Comparison of ENCODE assay signal across 1 cellular context in the genomic region with DNA sequence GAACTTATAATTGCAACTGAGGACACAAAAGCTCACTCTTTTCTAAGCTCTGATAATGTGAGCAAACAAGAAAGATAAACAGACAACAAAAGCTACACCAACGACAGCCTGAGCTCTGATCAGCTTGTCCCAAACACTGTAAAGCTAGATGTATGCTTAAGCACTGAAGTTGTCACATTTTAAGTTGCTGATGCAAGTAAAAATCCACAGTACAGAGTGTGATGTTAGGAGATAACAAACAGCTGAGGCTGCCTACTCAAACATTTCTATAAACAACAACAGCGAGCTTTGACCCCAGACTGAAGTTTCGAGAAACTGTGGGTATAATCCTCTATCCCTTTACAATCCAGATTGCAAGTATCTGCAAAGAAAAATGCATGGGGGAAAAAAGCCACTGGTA.
A peak's percentile ranks its signal among the peaks of the same experiment; 100 is the strongest.
TF ChIP-seq lines count a peak whose summit lies in the region.

No MANE protein-coding gene starts in this region.

TF ChIP-seq in HepG2, 621 proteins besides CTCF, POLR2A, EP300 and RAD21 (continued from another document and continues in another):
- TF ChIP-seq, protein P1, sequence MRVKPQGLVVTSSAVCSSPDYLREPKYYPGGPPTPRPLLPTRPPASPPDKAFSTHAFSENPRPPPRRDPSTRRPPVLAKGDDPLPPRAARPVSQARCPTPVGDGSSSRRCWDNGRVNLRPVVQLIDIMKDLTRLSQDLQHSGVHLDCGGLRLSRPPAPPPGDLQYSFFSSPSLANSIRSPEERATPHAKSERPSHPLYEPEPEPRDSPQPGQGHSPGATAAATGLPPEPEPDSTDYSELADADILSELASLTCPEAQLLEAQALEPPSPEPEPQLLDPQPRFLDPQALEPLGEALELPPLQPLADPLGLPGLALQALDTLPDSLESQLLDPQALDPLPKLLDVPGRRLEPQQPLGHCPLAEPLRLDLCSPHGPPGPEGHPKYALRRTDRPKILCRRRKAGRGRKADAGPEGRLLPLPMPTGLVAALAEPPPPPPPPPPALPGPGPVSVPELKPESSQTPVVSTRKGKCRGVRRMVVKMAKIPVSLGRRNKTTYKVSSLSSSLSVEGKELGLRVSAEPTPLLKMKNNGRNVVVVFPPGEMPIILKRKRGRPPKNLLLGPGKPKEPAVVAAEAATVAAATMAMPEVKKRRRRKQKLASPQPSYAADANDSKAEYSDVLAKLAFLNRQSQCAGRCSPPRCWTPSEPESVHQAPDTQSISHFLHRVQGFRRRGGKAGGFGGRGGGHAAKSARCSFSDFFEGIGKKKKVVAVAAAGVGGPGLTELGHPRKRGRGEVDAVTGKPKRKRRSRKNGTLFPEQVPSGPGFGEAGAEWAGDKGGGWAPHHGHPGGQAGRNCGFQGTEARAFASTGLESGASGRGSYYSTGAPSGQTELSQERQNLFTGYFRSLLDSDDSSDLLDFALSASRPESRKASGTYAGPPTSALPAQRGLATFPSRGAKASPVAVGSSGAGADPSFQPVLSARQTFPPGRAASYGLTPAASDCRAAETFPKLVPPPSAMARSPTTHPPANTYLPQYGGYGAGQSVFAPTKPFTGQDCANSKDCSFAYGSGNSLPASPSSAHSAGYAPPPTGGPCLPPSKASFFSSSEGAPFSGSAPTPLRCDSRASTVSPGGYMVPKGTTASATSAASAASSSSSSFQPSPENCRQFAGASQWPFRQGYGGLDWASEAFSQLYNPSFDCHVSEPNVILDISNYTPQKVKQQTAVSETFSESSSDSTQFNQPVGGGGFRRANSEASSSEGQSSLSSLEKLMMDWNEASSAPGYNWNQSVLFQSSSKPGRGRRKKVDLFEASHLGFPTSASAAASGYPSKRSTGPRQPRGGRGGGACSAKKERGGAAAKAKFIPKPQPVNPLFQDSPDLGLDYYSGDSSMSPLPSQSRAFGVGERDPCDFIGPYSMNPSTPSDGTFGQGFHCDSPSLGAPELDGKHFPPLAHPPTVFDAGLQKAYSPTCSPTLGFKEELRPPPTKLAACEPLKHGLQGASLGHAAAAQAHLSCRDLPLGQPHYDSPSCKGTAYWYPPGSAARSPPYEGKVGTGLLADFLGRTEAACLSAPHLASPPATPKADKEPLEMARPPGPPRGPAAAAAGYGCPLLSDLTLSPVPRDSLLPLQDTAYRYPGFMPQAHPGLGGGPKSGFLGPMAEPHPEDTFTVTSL (CRISPR knock-in tag; IDR thresholded peaks at IDR 0.05; ENCODE audit: borderline replicate concordance): peak; percentile 80
- TF ChIP-seq KAT2B (IDR thresholded peaks at IDR 0.05; ENCODE audit: borderline replicate concordance, low read depth, low read length) (no peak), ISL2 (CRISPR knock-in tag; IDR thresholded peaks at IDR 0.05) (peak; percentile 61), CHD4 (IDR thresholded peaks at IDR 0.05; ENCODE audit: borderline replicate concordance, low read length) (no peak), FOXP1 (IDR thresholded peaks at IDR 0.05) (peak; percentile 77), FOXP1 (CRISPR knock-in tag; IDR thresholded peaks at IDR 0.05) (peak; percentile 98), HOXA3 (CRISPR knock-in tag; IDR thresholded peaks at IDR 0.05) (peak; percentile 54; the same call in 1 of the 2 replicates), HDAC2 (CRISPR knock-in tag; IDR thresholded peaks at IDR 0.05) (peak; percentile 85), JUND (CRISPR knock-in tag; IDR thresholded peaks at IDR 0.05) (peak; percentile 68; the same call in 1 of the 2 replicates), ZBTB42 (CRISPR knock-in tag; IDR thresholded peaks at IDR 0.05) (no peak), SSRP1 (CRISPR knock-in tag; IDR thresholded peaks at IDR 0.05) (no peak), ZNF331 (CRISPR knock-in tag; IDR thresholded peaks at IDR 0.05) (0 out of 2 replicates have a peak, but pooled peaks have one; percentile 20), ZNF264 (CRISPR knock-in tag; IDR thresholded peaks at IDR 0.05) (no peak), HNF4A (CRISPR knock-in tag; IDR thresholded peaks at IDR 0.05) (peak; percentile 83), ZNF296 (CRISPR knock-in tag; conservative IDR thresholded peaks at IDR 0.05) (no peak), KLF9 (CRISPR knock-in tag; IDR thresholded peaks at IDR 0.05; ENCODE audit: low read depth) (no peak), NCOR1 (IDR thresholded peaks at IDR 0.05; ENCODE audit: borderline replicate concordance, low read length) (0 out of 2 replicates have a peak, but pooled peaks have one; percentile 36), ZNF343 (CRISPR knock-in tag; IDR thresholded peaks at IDR 0.05) (no peak), ELF3 (CRISPR knock-in tag; IDR thresholded peaks at IDR 0.05) (peak; percentile 37; the same call in 1 of the 2 replicates), ZNF557 (CRISPR knock-in tag; IDR thresholded peaks at IDR 0.05) (no peak), FOXO1 (CRISPR knock-in tag; IDR thresholded peaks at IDR 0.05) (peak; percentile 85), ZNF335 (CRISPR knock-in tag; IDR thresholded peaks at IDR 0.05) (no peak), NFYC (CRISPR knock-in tag; IDR thresholded peaks at IDR 0.05) (no peak), HNF4G (IDR thresholded peaks at IDR 0.05; ENCODE audit: borderline replicate concordance, low read depth, low read length) (peak; percentile 74; the same call in 1 of the 2 replicates), HNF4G (CRISPR knock-in tag; IDR thresholded peaks at IDR 0.05; ENCODE audit: borderline replicate concordance, low read depth) (no peak), ZFP36L1 (CRISPR knock-in tag; IDR thresholded peaks at IDR 0.05) (0 out of 2 replicates have a peak, but pooled peaks have one; percentile 73), ZNF768 (CRISPR knock-in tag; IDR thresholded peaks at IDR 0.05) (no peak)
- TF ChIP-seq, protein P2, sequence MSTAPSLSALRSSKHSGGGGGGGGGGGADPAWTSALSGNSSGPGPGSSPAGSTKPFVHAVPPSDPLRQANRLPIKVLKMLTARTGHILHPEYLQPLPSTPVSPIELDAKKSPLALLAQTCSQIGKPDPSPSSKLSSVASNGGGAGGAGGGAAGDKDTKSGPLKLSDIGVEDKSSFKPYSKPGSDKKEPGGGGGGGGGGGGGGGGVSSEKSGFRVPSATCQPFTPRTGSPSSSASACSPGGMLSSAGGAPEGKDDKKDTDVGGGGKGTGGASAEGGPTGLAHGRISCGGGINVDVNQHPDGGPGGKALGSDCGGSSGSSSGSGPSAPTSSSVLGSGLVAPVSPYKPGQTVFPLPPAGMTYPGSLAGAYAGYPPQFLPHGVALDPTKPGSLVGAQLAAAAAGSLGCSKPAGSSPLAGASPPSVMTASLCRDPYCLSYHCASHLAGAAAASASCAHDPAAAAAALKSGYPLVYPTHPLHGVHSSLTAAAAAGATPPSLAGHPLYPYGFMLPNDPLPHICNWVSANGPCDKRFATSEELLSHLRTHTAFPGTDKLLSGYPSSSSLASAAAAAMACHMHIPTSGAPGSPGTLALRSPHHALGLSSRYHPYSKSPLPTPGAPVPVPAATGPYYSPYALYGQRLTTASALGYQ (CRISPR knock-in tag; IDR thresholded peaks at IDR 0.05): 0 out of 2 replicates have a peak, but pooled peaks have one; percentile 60
- TF ChIP-seq, protein P3, sequence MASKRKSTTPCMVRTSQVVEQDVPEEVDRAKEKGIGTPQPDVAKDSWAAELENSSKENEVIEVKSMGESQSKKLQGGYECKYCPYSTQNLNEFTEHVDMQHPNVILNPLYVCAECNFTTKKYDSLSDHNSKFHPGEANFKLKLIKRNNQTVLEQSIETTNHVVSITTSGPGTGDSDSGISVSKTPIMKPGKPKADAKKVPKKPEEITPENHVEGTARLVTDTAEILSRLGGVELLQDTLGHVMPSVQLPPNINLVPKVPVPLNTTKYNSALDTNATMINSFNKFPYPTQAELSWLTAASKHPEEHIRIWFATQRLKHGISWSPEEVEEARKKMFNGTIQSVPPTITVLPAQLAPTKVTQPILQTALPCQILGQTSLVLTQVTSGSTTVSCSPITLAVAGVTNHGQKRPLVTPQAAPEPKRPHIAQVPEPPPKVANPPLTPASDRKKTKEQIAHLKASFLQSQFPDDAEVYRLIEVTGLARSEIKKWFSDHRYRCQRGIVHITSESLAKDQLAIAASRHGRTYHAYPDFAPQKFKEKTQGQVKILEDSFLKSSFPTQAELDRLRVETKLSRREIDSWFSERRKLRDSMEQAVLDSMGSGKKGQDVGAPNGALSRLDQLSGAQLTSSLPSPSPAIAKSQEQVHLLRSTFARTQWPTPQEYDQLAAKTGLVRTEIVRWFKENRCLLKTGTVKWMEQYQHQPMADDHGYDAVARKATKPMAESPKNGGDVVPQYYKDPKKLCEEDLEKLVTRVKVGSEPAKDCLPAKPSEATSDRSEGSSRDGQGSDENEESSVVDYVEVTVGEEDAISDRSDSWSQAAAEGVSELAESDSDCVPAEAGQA (IDR thresholded peaks at IDR 0.05; ENCODE audit: low read depth): no peak
- TF ChIP-seq, protein P3 (CRISPR knock-in tag; IDR thresholded peaks at IDR 0.05; ENCODE audit: borderline replicate concordance): no peak
- TF ChIP-seq, protein P4, sequence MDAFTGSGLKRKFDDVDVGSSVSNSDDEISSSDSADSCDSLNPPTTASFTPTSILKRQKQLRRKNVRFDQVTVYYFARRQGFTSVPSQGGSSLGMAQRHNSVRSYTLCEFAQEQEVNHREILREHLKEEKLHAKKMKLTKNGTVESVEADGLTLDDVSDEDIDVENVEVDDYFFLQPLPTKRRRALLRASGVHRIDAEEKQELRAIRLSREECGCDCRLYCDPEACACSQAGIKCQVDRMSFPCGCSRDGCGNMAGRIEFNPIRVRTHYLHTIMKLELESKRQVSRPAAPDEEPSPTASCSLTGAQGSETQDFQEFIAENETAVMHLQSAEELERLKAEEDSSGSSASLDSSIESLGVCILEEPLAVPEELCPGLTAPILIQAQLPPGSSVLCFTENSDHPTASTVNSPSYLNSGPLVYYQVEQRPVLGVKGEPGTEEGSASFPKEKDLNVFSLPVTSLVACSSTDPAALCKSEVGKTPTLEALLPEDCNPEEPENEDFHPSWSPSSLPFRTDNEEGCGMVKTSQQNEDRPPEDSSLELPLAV (CRISPR knock-in tag; conservative IDR thresholded peaks at IDR 0.05; ENCODE audit: low read depth): no peak
- TF ChIP-seq, protein P5, sequence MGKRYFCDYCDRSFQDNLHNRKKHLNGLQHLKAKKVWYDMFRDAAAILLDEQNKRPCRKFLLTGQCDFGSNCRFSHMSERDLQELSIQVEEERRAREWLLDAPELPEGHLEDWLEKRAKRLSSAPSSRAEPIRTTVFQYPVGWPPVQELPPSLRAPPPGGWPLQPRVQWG (CRISPR knock-in tag; IDR thresholded peaks at IDR 0.05; ENCODE audit: borderline replicate concordance, low read depth): no peak
- TF ChIP-seq, protein P6, sequence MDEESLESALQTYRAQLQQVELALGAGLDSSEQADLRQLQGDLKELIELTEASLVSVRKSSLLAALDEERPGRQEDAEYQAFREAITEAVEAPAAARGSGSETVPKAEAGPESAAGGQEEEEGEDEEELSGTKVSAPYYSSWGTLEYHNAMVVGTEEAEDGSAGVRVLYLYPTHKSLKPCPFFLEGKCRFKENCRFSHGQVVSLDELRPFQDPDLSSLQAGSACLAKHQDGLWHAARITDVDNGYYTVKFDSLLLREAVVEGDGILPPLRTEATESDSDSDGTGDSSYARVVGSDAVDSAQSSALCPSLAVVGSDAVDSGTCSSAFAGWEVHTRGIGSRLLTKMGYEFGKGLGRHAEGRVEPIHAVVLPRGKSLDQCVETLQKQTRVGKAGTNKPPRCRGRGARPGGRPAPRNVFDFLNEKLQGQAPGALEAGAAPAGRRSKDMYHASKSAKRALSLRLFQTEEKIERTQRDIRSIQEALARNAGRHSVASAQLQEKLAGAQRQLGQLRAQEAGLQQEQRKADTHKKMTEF (CRISPR knock-in tag; IDR thresholded peaks at IDR 0.05): no peak
- TF ChIP-seq, protein P7, sequence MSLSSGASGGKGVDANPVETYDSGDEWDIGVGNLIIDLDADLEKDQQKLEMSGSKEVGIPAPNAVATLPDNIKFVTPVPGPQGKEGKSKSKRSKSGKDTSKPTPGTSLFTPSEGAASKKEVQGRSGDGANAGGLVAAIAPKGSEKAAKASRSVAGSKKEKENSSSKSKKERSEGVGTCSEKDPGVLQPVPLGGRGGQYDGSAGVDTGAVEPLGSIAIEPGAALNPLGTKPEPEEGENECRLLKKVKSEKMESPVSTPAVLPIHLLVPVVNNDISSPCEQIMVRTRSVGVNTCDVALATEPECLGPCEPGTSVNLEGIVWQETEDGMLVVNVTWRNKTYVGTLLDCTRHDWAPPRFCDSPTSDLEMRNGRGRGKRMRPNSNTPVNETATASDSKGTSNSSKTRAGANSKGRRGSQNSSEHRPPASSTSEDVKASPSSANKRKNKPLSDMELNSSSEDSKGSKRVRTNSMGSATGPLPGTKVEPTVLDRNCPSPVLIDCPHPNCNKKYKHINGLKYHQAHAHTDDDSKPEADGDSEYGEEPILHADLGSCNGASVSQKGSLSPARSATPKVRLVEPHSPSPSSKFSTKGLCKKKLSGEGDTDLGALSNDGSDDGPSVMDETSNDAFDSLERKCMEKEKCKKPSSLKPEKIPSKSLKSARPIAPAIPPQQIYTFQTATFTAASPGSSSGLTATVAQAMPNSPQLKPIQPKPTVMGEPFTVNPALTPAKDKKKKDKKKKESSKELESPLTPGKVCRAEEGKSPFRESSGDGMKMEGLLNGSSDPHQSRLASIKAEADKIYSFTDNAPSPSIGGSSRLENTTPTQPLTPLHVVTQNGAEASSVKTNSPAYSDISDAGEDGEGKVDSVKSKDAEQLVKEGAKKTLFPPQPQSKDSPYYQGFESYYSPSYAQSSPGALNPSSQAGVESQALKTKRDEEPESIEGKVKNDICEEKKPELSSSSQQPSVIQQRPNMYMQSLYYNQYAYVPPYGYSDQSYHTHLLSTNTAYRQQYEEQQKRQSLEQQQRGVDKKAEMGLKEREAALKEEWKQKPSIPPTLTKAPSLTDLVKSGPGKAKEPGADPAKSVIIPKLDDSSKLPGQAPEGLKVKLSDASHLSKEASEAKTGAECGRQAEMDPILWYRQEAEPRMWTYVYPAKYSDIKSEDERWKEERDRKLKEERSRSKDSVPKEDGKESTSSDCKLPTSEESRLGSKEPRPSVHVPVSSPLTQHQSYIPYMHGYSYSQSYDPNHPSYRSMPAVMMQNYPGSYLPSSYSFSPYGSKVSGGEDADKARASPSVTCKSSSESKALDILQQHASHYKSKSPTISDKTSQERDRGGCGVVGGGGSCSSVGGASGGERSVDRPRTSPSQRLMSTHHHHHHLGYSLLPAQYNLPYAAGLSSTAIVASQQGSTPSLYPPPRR (CRISPR knock-in tag; IDR thresholded peaks at IDR 0.05; ENCODE audit: borderline replicate concordance): peak; percentile 82; the same call in 1 of the 2 replicates
- TF ChIP-seq, protein P8, sequence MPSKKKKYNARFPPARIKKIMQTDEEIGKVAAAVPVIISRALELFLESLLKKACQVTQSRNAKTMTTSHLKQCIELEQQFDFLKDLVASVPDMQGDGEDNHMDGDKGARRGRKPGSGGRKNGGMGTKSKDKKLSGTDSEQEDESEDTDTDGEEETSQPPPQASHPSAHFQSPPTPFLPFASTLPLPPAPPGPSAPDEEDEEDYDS (CRISPR knock-in tag; IDR thresholded peaks at IDR 0.05): 0 out of 2 replicates have a peak, but pooled peaks have one; percentile 15
